24 cellular contexts compared by ENCODE assay signal in genomic region chr11:4664791-4665190, GRCh38. TPM values are rescaled to one million over a fixed set of nuclear protein-coding genes. Genes with fewer than 3 reads are reported as not detected.
"Had no signal": no experiment of that assay in that cellular context is flagged by ENCODE, and none has a peak within 500 bp of the region (broad histone marks: within the 10 kb centered on the region; RNA-seq: fewer than 3 reads in every experiment).

No MANE protein-coding gene starts in this region.

- ATAC-seq: effector memory CD8-positive, alpha-beta T cell; left lobe of liver; natural killer cell treated with Interleukin-12 subunit alpha and Interleukin-12 subunit beta and Interleukin-15 and Interleukin-18, amount 100 ng/mL, for 72 hours; right lobe of liver; stimulated activated effector memory CD8-positive, alpha-beta T cell treated with anti-CD3 and anti-CD28 coated beads, Interleukin-12 subunit alpha, Interleukin-12 subunit beta, amount 100 ng/mL, for 72 hours; stimulated activated naive CD8-positive, alpha-beta T cell treated with anti-CD3 and anti-CD28 coated beads, Interleukin-15, Interleukin-2, amounts not matched to agents 100 U/mL and 50 U/mL, for 24 hours; upper lobe of right lung had no signal

- DNase-seq: effector memory CD8-positive, alpha-beta T cell; foreskin melanocyte; head of caudate nucleus; midbrain; occipital lobe; retina; right lobe of liver; stimulated activated CD4-positive, alpha-beta T cell treated with anti-CD3 and anti-CD28 coated beads, Interleukin-4, amount 100 ng/mL, for 1 hour; stimulated activated CD8-positive, alpha-beta memory T cell treated with anti-CD3 and anti-CD28 coated beads, Interleukin-4, amount 100 ng/mL, for 48 hours; stimulated activated naive CD8-positive, alpha-beta T cell treated with anti-CD3 and anti-CD28 coated beads, Interleukin-15, Interleukin-2, amounts not matched to agents 100 U/mL and 50 U/mL, for 24 hours; upper lobe of right lung had no signal

- H3K27ac Mint-ChIP-seq: dendritic cell treated with granulocyte-macrophage colony-stimulating factor and Interleukin-4, amounts not matched to agents 40 ng/mL and 50 ng/mL, for 4 days; effector memory CD8-positive, alpha-beta T cell; memory B cell; natural killer cell treated with Interleukin-12 subunit alpha and Interleukin-12 subunit beta and Interleukin-15 and Interleukin-18, amount 100 ng/mL, for 72 hours; stimulated activated effector memory CD8-positive, alpha-beta T cell treated with anti-CD3 and anti-CD28 coated beads, Interleukin-12 subunit alpha, Interleukin-12 subunit beta, amount 100 ng/mL, for 72 hours had no signal

- H3K4me3 Mint-ChIP-seq: dendritic cell treated with granulocyte-macrophage colony-stimulating factor and Interleukin-4, amounts not matched to agents 40 ng/mL and 50 ng/mL, for 4 days; effector memory CD8-positive, alpha-beta T cell; memory B cell; natural killer cell treated with Interleukin-12 subunit alpha and Interleukin-12 subunit beta and Interleukin-15 and Interleukin-18, amount 100 ng/mL, for 72 hours; stimulated activated effector memory CD8-positive, alpha-beta T cell treated with anti-CD3 and anti-CD28 coated beads, Interleukin-12 subunit alpha, Interleukin-12 subunit beta, amount 100 ng/mL, for 72 hours had no signal

- H3K4me1 ChIP-seq: esophagus muscularis mucosa, parathyroid adenoma, prostate gland, right lobe of liver, tibial nerve, upper lobe of right lung had no signal

- H3K4me3 ChIP-seq: esophagus muscularis mucosa, hepatocyte, prostate gland, right lobe of liver, tibial nerve, upper lobe of right lung had no signal

- H3K36me3 ChIP-seq: esophagus muscularis mucosa, prostate gland, right lobe of liver, tibial nerve, upper lobe of right lung had no signal

- H3K9me3 ChIP-seq: esophagus muscularis mucosa, prostate gland, right lobe of liver, tibial nerve, upper lobe of right lung had no signal

- H3K27ac ChIP-seq: epithelial cell of prostate, esophagus muscularis mucosa, hepatocyte, parathyroid adenoma, prostate gland, right lobe of liver, tibial nerve, upper lobe of right lung had no signal

- H3K36me3 Mint-ChIP-seq: memory B cell; natural killer cell treated with Interleukin-12 subunit alpha and Interleukin-12 subunit beta and Interleukin-15 and Interleukin-18, amount 100 ng/mL, for 72 hours; stimulated activated effector memory CD8-positive, alpha-beta T cell treated with anti-CD3 and anti-CD28 coated beads, Interleukin-12 subunit alpha, Interleukin-12 subunit beta, amount 100 ng/mL, for 72 hours had no signal

- H3K4me1 Mint-ChIP-seq: memory B cell; stimulated activated effector memory CD8-positive, alpha-beta T cell treated with anti-CD3 and anti-CD28 coated beads, Interleukin-12 subunit alpha, Interleukin-12 subunit beta, amount 100 ng/mL, for 72 hours had no signal

- H3K9me3 Mint-ChIP-seq: dendritic cell treated with granulocyte-macrophage colony-stimulating factor and Interleukin-4, amounts not matched to agents 40 ng/mL and 50 ng/mL, for 4 days; effector memory CD8-positive, alpha-beta T cell; natural killer cell treated with Interleukin-12 subunit alpha and Interleukin-12 subunit beta and Interleukin-15 and Interleukin-18, amount 100 ng/mL, for 72 hours; stimulated activated effector memory CD8-positive, alpha-beta T cell treated with anti-CD3 and anti-CD28 coated beads, Interleukin-12 subunit alpha, Interleukin-12 subunit beta, amount 100 ng/mL, for 72 hours had no signal

- H3K27me3 ChIP-seq: esophagus muscularis mucosa, hepatocyte, right lobe of liver, tibial nerve, upper lobe of right lung had no signal

RNA-seq across cellular contexts. Expression of gene OR51E1, which starts 21.0 kb away (rescaled TPM):
- total RNA-seq: left lobe of liver; natural killer cell treated with Interleukin-12 subunit alpha and Interleukin-12 subunit beta and Interleukin-15 and Interleukin-18, amount 100 ng/mL, for 72 hours; right lobe of liver; upper lobe of right lung had no signal

RNA-seq across cellular contexts. Expression of gene OR51D1, which starts 27.5 kb away (rescaled TPM):
- total RNA-seq: esophagus muscularis mucosa; hepatocyte; left lobe of liver; lower leg skin; natural killer cell treated with Interleukin-12 subunit alpha and Interleukin-12 subunit beta and Interleukin-15 and Interleukin-18, amount 100 ng/mL, for 72 hours; occipital lobe; prostate gland; right lobe of liver; temporal lobe; tibial nerve; upper lobe of right lung had no signal
- polyA plus RNA-seq: hepatocyte had no signal

RNA-seq across cellular contexts. Expression of gene OR51E2, which starts 32.9 kb away (rescaled TPM):
- total RNA-seq: left lobe of liver; natural killer cell treated with Interleukin-12 subunit alpha and Interleukin-12 subunit beta and Interleukin-15 and Interleukin-18, amount 100 ng/mL, for 72 hours; occipital lobe; right lobe of liver; upper lobe of right lung had no signal

RNA-seq across cellular contexts. Expression of gene MMP26, which starts 39.8 kb away (rescaled TPM):
- total RNA-seq: esophagus muscularis mucosa; hepatocyte; left lobe of liver; lower leg skin; natural killer cell treated with Interleukin-12 subunit alpha and Interleukin-12 subunit beta and Interleukin-15 and Interleukin-18, amount 100 ng/mL, for 72 hours; occipital lobe; right lobe of liver; temporal lobe; tibial nerve; upper lobe of right lung had no signal
- polyA plus RNA-seq: hepatocyte had no signal
